In genomic region chr14:98227000-98227726, GRCh38 we compare ENCODE assay signal across 14 cellular contexts.
DNase-seq lines count a peak whose midpoint lies in the region; ATAC-seq lines count a peak whose summit lies in the region.
"Had no signal": no experiment of that assay in that cellular context is flagged by ENCODE, and none has a peak within 500 bp of the region (broad histone marks: within the 10 kb centered on the region; RNA-seq: fewer than 3 reads in every experiment).

No MANE protein-coding gene starts in this region.

- 66% methylated on average over 12 of the region's 12 CpGs for WGBS in right cardiac atrium

- no peak overlapping the region for H3K27ac ChIP-seq in right cardiac atrium (ENCODE audit: low read length)
- H3K27ac ChIP-seq: thoracic aorta had no signal

- H3K9me3 ChIP-seq in right cardiac atrium (ENCODE audit: control insufficient read depth, low read length): no peaks in the 10 kb centered on the region
- H3K9me3 ChIP-seq: thoracic aorta had no signal

- peaks cover 60% of the 10 kb centered on the region for H3K4me1 Mint-ChIP-seq in activated CD4-positive, alpha-beta T cell treated with anti-CD3 and anti-CD28 coated beads, Interleukin-2, amount 10 ng/mL, durations not matched to agents 24 days and 14 days
- peaks cover 83% of the 10 kb centered on the region for H3K4me1 Mint-ChIP-seq in activated naive CD8-positive, alpha-beta T cell treated with anti-CD3 and anti-CD28 coated beads, Interleukin-2, amount 50 U/mL, for 24 hours
- H3K4me1 Mint-ChIP-seq in stimulated activated memory B cell treated with anti-CD40 and anti-IgM and Interleukin-4, amounts not matched to agents 10 μg/mL and 1 μg/mL and 100 μg/mL, for 72 hours: no peaks in the 10 kb centered on the region
- H3K4me1 Mint-ChIP-seq: GM23338 had no signal

- H3K4me1 ChIP-seq in right cardiac atrium (ENCODE audit: control insufficient read depth, insufficient read depth, low read length): no peaks in the 10 kb centered on the region

- peak overlapping the region; percentile 70 for H3K4me3 Mint-ChIP-seq in activated CD4-positive, alpha-beta T cell treated with anti-CD3 and anti-CD28 coated beads, Interleukin-2, amount 10 ng/mL, durations not matched to agents 24 days and 14 days
- H3K4me3 Mint-ChIP-seq in activated naive CD8-positive, alpha-beta T cell treated with anti-CD3 and anti-CD28 coated beads, Interleukin-2, amount 50 U/mL, for 24 hours: peak overlapping the region; percentile 55
- H3K4me3 Mint-ChIP-seq in stimulated activated memory B cell treated with anti-CD40 and anti-IgM and Interleukin-4, amounts not matched to agents 10 μg/mL and 1 μg/mL and 100 μg/mL, for 72 hours: no peak overlapping the region
- H3K4me3 Mint-ChIP-seq: GM23338, nephron progenitor cell had no signal

- peak overlapping the region; percentile 87 for H3K27ac Mint-ChIP-seq in activated CD4-positive, alpha-beta T cell treated with anti-CD3 and anti-CD28 coated beads, Interleukin-2, amount 10 ng/mL, durations not matched to agents 24 days and 14 days
- H3K27ac Mint-ChIP-seq in activated naive CD8-positive, alpha-beta T cell treated with anti-CD3 and anti-CD28 coated beads, Interleukin-2, amount 50 U/mL, for 24 hours: peak overlapping the region; percentile 86
- no peak overlapping the region for H3K27ac Mint-ChIP-seq in stimulated activated memory B cell treated with anti-CD40 and anti-IgM and Interleukin-4, amounts not matched to agents 10 μg/mL and 1 μg/mL and 100 μg/mL, for 72 hours
- H3K27ac Mint-ChIP-seq: GM23338, nephron progenitor cell had no signal

- H3K4me3 ChIP-seq in right cardiac atrium (ENCODE audit: low read length): no peak overlapping the region
- H3K4me3 ChIP-seq: GM23338, thoracic aorta had no signal

- intact Hi-C loops in activated CD4-positive, alpha-beta T cell treated with anti-CD3 and anti-CD28 coated beads, Interleukin-2, amount 10 ng/mL, durations not matched to agents 24 days and 14 days (cut with micrococcal nuclease): loop anchor here (2.0 to 5.0 kb wide), 5 partner anchors 28 to 1045 kb away; partner anchors contain the start of gene BCL11B
- intact Hi-C loops in right cardiac atrium (cut with DNase I): no loop called here

- no peaks in the 10 kb centered on the region for H3K27me3 Mint-ChIP-seq in activated CD4-positive, alpha-beta T cell treated with anti-CD3 and anti-CD28 coated beads, Interleukin-2, amount 10 ng/mL, durations not matched to agents 24 days and 14 days
- H3K27me3 Mint-ChIP-seq in activated naive CD8-positive, alpha-beta T cell treated with anti-CD3 and anti-CD28 coated beads, Interleukin-2, amount 50 U/mL, for 24 hours: no peaks in the 10 kb centered on the region
- H3K27me3 Mint-ChIP-seq in stimulated activated memory B cell treated with anti-CD40 and anti-IgM and Interleukin-4, amounts not matched to agents 10 μg/mL and 1 μg/mL and 100 μg/mL, for 72 hours: no peaks in the 10 kb centered on the region

- H3K9me3 Mint-ChIP-seq in activated CD4-positive, alpha-beta T cell treated with anti-CD3 and anti-CD28 coated beads, Interleukin-2, amount 10 ng/mL, durations not matched to agents 24 days and 14 days: peaks cover 5% of the 10 kb centered on the region
- peaks cover 18% of the 10 kb centered on the region for H3K9me3 Mint-ChIP-seq in activated naive CD8-positive, alpha-beta T cell treated with anti-CD3 and anti-CD28 coated beads, Interleukin-2, amount 50 U/mL, for 24 hours
- peaks cover 12% of the 10 kb centered on the region for H3K9me3 Mint-ChIP-seq in stimulated activated memory B cell treated with anti-CD40 and anti-IgM and Interleukin-4, amounts not matched to agents 10 μg/mL and 1 μg/mL and 100 μg/mL, for 72 hours
- H3K9me3 Mint-ChIP-seq: GM23338, nephron progenitor cell had no signal

- DNase-seq in activated CD4-positive, alpha-beta T cell treated with anti-CD3 and anti-CD28 coated beads, Interleukin-2, amount 10 ng/mL, durations not matched to agents 24 days and 14 days: peak; percentile 82
- peak; percentile 56 for DNase-seq in activated naive CD8-positive, alpha-beta T cell treated with anti-CD3 and anti-CD28 coated beads, Interleukin-2, amount 50 U/mL, for 24 hours
- peak; percentile 79 for DNase-seq in stimulated activated CD8-positive, alpha-beta memory T cell treated with anti-CD3 and anti-CD28 coated beads, Interleukin-4, amount 100 ng/mL, for 48 hours
- DNase-seq in foreskin melanocyte (no peak), right cardiac atrium (no peak)
- DNase-seq: kidney glomerular epithelial cell, NCI-H446, nephron progenitor cell, SHP77 treated with DMSO at 0.1 percent for 48 hours had no signal

- H3K27me3 ChIP-seq in right cardiac atrium (ENCODE audit: control insufficient read depth, insufficient read depth): no peaks in the 10 kb centered on the region

- H3K36me3 Mint-ChIP-seq in activated CD4-positive, alpha-beta T cell treated with anti-CD3 and anti-CD28 coated beads, Interleukin-2, amount 10 ng/mL, durations not matched to agents 24 days and 14 days (ENCODE audit: low read depth): peaks cover 6% of the 10 kb centered on the region
- H3K36me3 Mint-ChIP-seq in activated naive CD8-positive, alpha-beta T cell treated with anti-CD3 and anti-CD28 coated beads, Interleukin-2, amount 50 U/mL, for 24 hours (ENCODE audit: low read depth): peaks cover 9% of the 10 kb centered on the region
- H3K36me3 Mint-ChIP-seq in stimulated activated memory B cell treated with anti-CD40 and anti-IgM and Interleukin-4, amounts not matched to agents 10 μg/mL and 1 μg/mL and 100 μg/mL, for 72 hours: no peaks in the 10 kb centered on the region

- peak; percentile 82 for ATAC-seq in GM19035 (IDR thresholded peaks at IDR 0.05; ENCODE audit: unreplicated experiment)
- peak; percentile 87 for ATAC-seq in activated naive CD8-positive, alpha-beta T cell treated with anti-CD3 and anti-CD28 coated beads, Interleukin-2, amount 50 U/mL, for 24 hours
- no peak for ATAC-seq in stimulated activated memory B cell treated with anti-CD40 and anti-IgM and Interleukin-4, amounts not matched to agents 10 μg/mL and 1 μg/mL and 100 μg/mL, for 72 hours
- no peak for ATAC-seq in HG02623 (IDR thresholded peaks at IDR 0.05; ENCODE audit: unreplicated experiment)
- ATAC-seq in right cardiac atrium: no peak
- ATAC-seq: GM23338 had no signal

Comparison
In these comparisons a context has a peak if more than half of its experiments do, and no peak if none do; other contexts are left out.
1. ATAC-seq: peak in GM19035 (single experiment) and activated naive CD8-positive, alpha-beta T cell treated with anti-CD3 and anti-CD28 coated beads, Interleukin-2, amount 50 U/mL, for 24 hours (single experiment); none in stimulated activated memory B cell treated with anti-CD40 and anti-IgM and Interleukin-4, amounts not matched to agents 10 μg/mL and 1 μg/mL and 100 μg/mL, for 72 hours (single experiment), HG02623 (single experiment) and right cardiac atrium (0 of 2).
2. DNase-seq: peak in activated CD4-positive, alpha-beta T cell treated with anti-CD3 and anti-CD28 coated beads, Interleukin-2, amount 10 ng/mL, durations not matched to agents 24 days and 14 days (single experiment), activated naive CD8-positive, alpha-beta T cell treated with anti-CD3 and anti-CD28 coated beads, Interleukin-2, amount 50 U/mL, for 24 hours (single experiment) and stimulated activated CD8-positive, alpha-beta memory T cell treated with anti-CD3 and anti-CD28 coated beads, Interleukin-4, amount 100 ng/mL, for 48 hours (single experiment); none in foreskin melanocyte (single experiment) and right cardiac atrium (0 of 3).